In the genomic region with DNA sequence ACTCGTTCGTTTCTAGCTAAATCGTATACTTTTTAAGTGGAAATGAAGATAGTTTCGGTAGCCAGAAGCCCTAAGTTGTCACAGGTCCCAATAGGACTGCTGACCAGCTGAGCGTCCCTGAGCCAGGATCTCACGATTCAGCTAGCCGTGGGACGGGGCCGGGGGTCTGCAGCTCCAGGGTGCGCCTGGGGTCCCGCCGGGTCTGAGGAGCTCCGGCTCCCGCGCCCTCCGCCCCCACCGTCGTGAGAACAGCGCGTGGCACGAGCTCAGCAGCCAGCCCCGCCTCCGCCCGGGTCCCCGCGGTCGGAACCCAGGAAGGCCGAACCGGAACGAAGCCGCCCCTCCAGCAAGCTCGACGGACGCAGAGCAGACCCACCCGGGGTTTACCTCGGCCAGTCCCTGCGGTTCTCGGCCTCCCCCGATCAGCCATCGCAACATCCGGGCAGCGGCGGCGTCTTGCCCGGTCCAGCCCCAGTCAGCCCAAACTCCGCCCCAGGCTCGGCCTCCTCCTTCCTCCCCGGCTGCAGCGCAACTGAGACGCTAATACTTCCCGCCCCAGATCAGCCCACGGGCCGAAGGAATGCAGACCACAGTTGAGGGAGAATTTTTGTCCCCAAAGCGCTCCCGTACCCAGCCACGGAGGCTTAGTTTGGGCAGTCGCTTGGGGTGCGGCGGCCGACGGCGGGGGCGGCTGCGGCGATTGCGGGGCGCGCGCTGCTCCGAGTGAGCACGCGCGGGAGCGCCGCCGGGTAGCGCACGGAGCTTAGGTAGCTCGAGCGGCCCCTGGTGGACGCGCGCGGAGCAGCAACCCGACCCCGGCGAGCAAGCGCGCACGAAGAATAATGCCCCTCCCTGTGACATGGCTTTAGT, we compare ENCODE assay signal across 8 cellular contexts. TPM values are rescaled to one million over a fixed set of nuclear protein-coding genes. Genes with fewer than 3 reads are reported as not detected.
DNase-seq lines count a peak whose midpoint lies in the region; ATAC-seq, FAIRE-seq and TF ChIP-seq lines count a peak whose summit lies in the region.

Gene WDR41 (minus strand): TSS at position 534 of the 870 bp plus-strand sequence. CDS start 96 bp downstream, at position 438.

- no peaks in the 10 kb centered on the region for H3K27me3 ChIP-seq in bronchial epithelial cell (ENCODE audit: control insufficient read depth, insufficient read depth, low read length)

- peak; percentile 96 for DNase-seq in AG08396 (ENCODE audit: low spot score)
- DNase-seq in NCI-H2227 treated with DMSO at 0.1 percent for 48 hours (lab: John Stamatoyannopoulos, UW): peak; percentile 73
- DNase-seq in bronchial epithelial cell (ENCODE audit: low read depth): peak; percentile 90
- DNase-seq in iPS-NIHi7 (ENCODE audit: extremely low spot score): peak; percentile 94
- DNase-seq in smooth muscle cell of the brain vasculature (ENCODE audit: low read depth, low spot score): peak; percentile 85

- H3K36me3 ChIP-seq in bronchial epithelial cell (ENCODE audit: control insufficient read depth, insufficient read depth, low read length): no peaks in the 10 kb centered on the region

- FAIRE-seq in bronchial epithelial cell (lab: Jason Lieb, UNC): no peak

- TF ChIP-seq CTCF in WI38 (IDR thresholded peaks at IDR 0.05; ENCODE audit: low read depth, low read length): peak; percentile 83
- TF ChIP-seq CTCF in bronchial epithelial cell (IDR thresholded peaks at IDR 0.05; ENCODE audit: insufficient read depth, low read length, severe bottlenecking): peak; percentile 92

- H3K4me3 ChIP-seq in WI38 (ENCODE audit: low read depth, low read length) (peak within 1 kb of the TSS; percentile 77), bronchial epithelial cell (ENCODE audit: low read depth, low read length) (peak within 1 kb of the TSS; percentile 94)

- ATAC-seq in GM18873 (IDR thresholded peaks at IDR 0.05; ENCODE audit: low FRiP score, unreplicated experiment) (peak; percentile 85), HG03139 (IDR thresholded peaks at IDR 0.05; ENCODE audit: unreplicated experiment) (peak; percentile 89)

RNA-seq across cellular contexts. Expression of gene WDR41, which starts in this region (rescaled TPM):
- total RNA-seq in bronchial epithelial cell: 148 and 222 TPM in 2 replicates

Comparison
In these comparisons a context has a peak if more than half of its experiments do, and no peak if none do; other contexts are left out.
1. Peak in every context shown above with its lines: DNase-seq, ATAC-seq and H3K4me3 ChIP-seq.